8 cellular contexts compared by ENCODE assay signal in the genomic region with DNA sequence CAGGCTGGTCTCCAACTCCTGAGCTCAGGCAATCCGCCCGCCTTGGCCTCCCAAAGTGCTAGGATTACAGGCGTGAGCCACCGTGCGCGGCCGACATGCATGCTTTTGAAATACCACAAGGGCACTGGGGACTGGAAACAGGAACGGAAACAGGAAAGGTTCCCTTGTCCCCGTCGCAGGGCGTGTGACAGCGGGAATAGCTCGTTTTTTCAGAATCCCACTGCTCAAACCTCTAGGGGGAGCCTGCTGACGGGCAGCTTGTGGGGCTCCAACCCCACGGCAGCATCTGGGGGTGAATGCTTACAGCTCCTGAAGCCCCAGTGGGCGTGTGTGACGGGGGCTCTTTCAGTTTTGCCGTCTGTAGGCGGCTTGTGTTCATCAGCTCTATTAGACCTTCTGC. TPM values are rescaled to one million over a fixed set of nuclear protein-coding genes. Genes with fewer than 3 reads are reported as not detected.
DNase-seq lines count a peak whose midpoint lies in the region; ATAC-seq and TF ChIP-seq lines count a peak whose summit lies in the region.

No MANE protein-coding gene starts in this region.

- H3K36me3 ChIP-seq in skeletal muscle tissue (ENCODE audit: control insufficient read depth in 3 of 3, insufficient read depth in 3 of 3, low read length in 3 of 3) (no peaks in the 10 kb centered on the region), sigmoid colon (no peaks in the 10 kb centered on the region)

- WGBS in sigmoid colon, 2 donors = 27 to 62% methylated on average over 19 of the region's 19 CpGs

- H3K4me3 ChIP-seq in skeletal muscle tissue (ENCODE audit: low read length in 3 of 3) (peak overlapping the region in 1 of 3 donors; percentile 38), sigmoid colon (no peak overlapping the region)

- peak overlapping the region; percentile 81 for H3K27ac Mint-ChIP-seq in activated B cell treated with CpG ODN at 0.5 μM for 24 hours
- H3K27ac Mint-ChIP-seq in effector memory CD8-positive, alpha-beta T cell = peak overlapping the region in 1 of 2 donors; percentile 46

- H3K4me3 Mint-ChIP-seq in activated B cell treated with CpG ODN at 0.5 μM for 24 hours = peak overlapping the region; percentile 66
- H3K4me3 Mint-ChIP-seq in effector memory CD8-positive, alpha-beta T cell = peak overlapping the region; percentile 72 to 73

- H3K9ac ChIP-seq in skeletal muscle tissue (ENCODE audit: low read depth in 1 of 3, low read length in 3 of 3) = no peak overlapping the region

- H3K36me3 Mint-ChIP-seq in activated B cell treated with CpG ODN at 0.5 μM for 24 hours (ENCODE audit: low read depth) = no peaks in the 10 kb centered on the region
- no peaks in the 10 kb centered on the region for H3K36me3 Mint-ChIP-seq in effector memory CD8-positive, alpha-beta T cell (ENCODE audit: insufficient read depth)

- TF ChIP-seq POLR2A in sigmoid colon (IDR thresholded peaks at IDR 0.05) = no peak

- no peaks in the 10 kb centered on the region for H3K9me3 Mint-ChIP-seq in activated B cell treated with CpG ODN at 0.5 μM for 24 hours
- no peaks in the 10 kb centered on the region for H3K9me3 Mint-ChIP-seq in effector memory CD8-positive, alpha-beta T cell

- no peak for TF ChIP-seq EP300 in sigmoid colon (IDR thresholded peaks at IDR 0.05)

- H3K4me1 ChIP-seq in skeletal muscle tissue (ENCODE audit: control insufficient read depth in 3 of 3, insufficient read depth in 3 of 3, low read length in 3 of 3) (peaks cover 0 to 2% (median 0%) of the 10 kb centered on the region in 3 donors), sigmoid colon (no peaks in the 10 kb centered on the region)

- H3K4me1 Mint-ChIP-seq in activated B cell treated with CpG ODN at 0.5 μM for 24 hours = peaks cover 43% of the 10 kb centered on the region
- H3K4me1 Mint-ChIP-seq in effector memory CD8-positive, alpha-beta T cell (ENCODE audit: low read depth in 2 of 2) = peaks cover 8 to 9% of the 10 kb centered on the region in 2 donors

- peaks cover 6% of the 10 kb centered on the region for H3K27me3 Mint-ChIP-seq in activated B cell treated with CpG ODN at 0.5 μM for 24 hours
- H3K27me3 Mint-ChIP-seq in effector memory CD8-positive, alpha-beta T cell = peaks cover 4 to 40% of the 10 kb centered on the region in 2 donors

- CTCF ChIA-PET in activated B cell treated with CpG ODN at 0.5 μM for 24 hours (lab: Charles Lee) = interaction anchor here (0.7 to 8.0 kb wide), 5 partner anchors 45 to 223 kb away, joined by 3 to 109 read pairs (median 8); a partner anchor contains a TSS

- intact Hi-C loops in activated B cell treated with CpG ODN at 0.5 μM for 24 hours (cut with micrococcal nuclease) = loop anchor here (1.0 to 2.0 kb wide), 3 partner anchors 39 to 82 kb away; no protein-coding TSS in a partner anchor
- intact Hi-C loops in sigmoid colon (cut with DNase I) = no loop called here

- DNase-seq in NCI-H1694 treated with DMSO at 0.1 percent for 48 hours (lab: John Stamatoyannopoulos, UW) (peak; percentile 14), NCI-H1694 (lab: John Stamatoyannopoulos, UW) (no peak), activated B cell treated with CpG ODN at 0.5 μM for 24 hours (peak; percentile 43), sigmoid colon (no peak), epidermal melanocyte (ENCODE audit: insufficient read length, low spot score) (no peak)
- peak; percentile 10 to 34 (median 27) for DNase-seq in effector memory CD8-positive, alpha-beta T cell

- POLR2A ChIA-PET in activated B cell treated with CpG ODN at 0.5 μM for 24 hours (lab: Charles Lee) = interaction anchor here (0.6 to 2.7 kb wide), 16 partner anchors 16 to 554 kb away, joined by 3 to 29 read pairs (median 10); a partner anchor contains a TSS

- H3K27ac ChIP-seq in skeletal muscle tissue (ENCODE audit: low read depth, low read length) (peak overlapping the region; percentile 12), sigmoid colon (peak overlapping the region in 2 of 4 donors; percentile 5 to 18)

- H3K27me3 ChIP-seq in skeletal muscle tissue (ENCODE audit: control insufficient read depth in 3 of 3, insufficient read depth in 3 of 3, low read length in 3 of 3) = peaks cover 5 to 42% (median 31%) of the 10 kb centered on the region in 3 donors
- H3K27me3 ChIP-seq in sigmoid colon = peaks cover 3 to 62% (median 23%) of the 10 kb centered on the region in 3 donors

- ATAC-seq in activated B cell treated with CpG ODN at 0.5 μM for 24 hours (ENCODE audit: low read depth) = peak; percentile 26
- ATAC-seq in effector memory CD8-positive, alpha-beta T cell (replicated peaks) = peak; percentile 28
- no peak for ATAC-seq in HG03460 (IDR thresholded peaks at IDR 0.05; ENCODE audit: unreplicated experiment)

- no peaks in the 10 kb centered on the region for H3K9me3 ChIP-seq in skeletal muscle tissue (ENCODE audit: control insufficient read depth in 3 of 3, low read length in 3 of 3)
- no peaks in the 10 kb centered on the region for H3K9me3 ChIP-seq in sigmoid colon

- no peak for TF ChIP-seq CTCF in activated B cell treated with CpG ODN at 0.5 μM for 24 hours (IDR thresholded peaks at IDR 0.05)
- no peak for TF ChIP-seq CTCF in sigmoid colon (IDR thresholded peaks at IDR 0.05)

RNA-seq across cellular contexts. Expression of a gene that starts 18.8 kb away (rescaled TPM):
- not detected in 2 replicates for total RNA-seq in activated B cell treated with CpG ODN at 0.5 μM for 24 hours
- total RNA-seq in skeletal muscle tissue = not detected
- 1 to 10 TPM in 1 of 4 donors, not detected in 3; 2.4 TPM for total RNA-seq in sigmoid colon
- polyA plus RNA-seq in sigmoid colon = 1 to 10 TPM in 2 of 3 donors, not detected in 1; 1.0 to 1.6 TPM

RNA-seq across cellular contexts. Expression of a gene that starts 45.7 kb away (rescaled TPM):
- total RNA-seq in activated B cell treated with CpG ODN at 0.5 μM for 24 hours (not detected in 2 replicates), skeletal muscle tissue (1.0 TPM), sigmoid colon (under 1 TPM in 2 of 4 donors, not detected in 2; 0.36 to 0.55 TPM)
- polyA plus RNA-seq in sigmoid colon = 1 to 10 TPM; 1.7 to 2.4 (median 2.3) TPM

RNA-seq across cellular contexts. Expression of a gene that starts 53.4 kb away (rescaled TPM):
- total RNA-seq in activated B cell treated with CpG ODN at 0.5 μM for 24 hours = not detected in 2 replicates
- total RNA-seq in skeletal muscle tissue = 1.6 TPM
- total RNA-seq in sigmoid colon = 10 to 100 TPM in 3 of 4 donors, 1 to 10 TPM in 1; 9.1 to 16.9 (median 14.1) TPM
- 10 to 100 TPM in 2 of 3 donors, 1 to 10 TPM in 1; 9.6 to 17.6 (median 15.3) TPM for polyA plus RNA-seq in sigmoid colon

Comparison
In these comparisons a context has a peak if more than half of its experiments do, and no peak if none do; other contexts are left out.
1. DNase-seq: peak in NCI-H1694 treated with DMSO at 0.1 percent for 48 hours (single experiment), activated B cell treated with CpG ODN at 0.5 μM for 24 hours (single experiment) and effector memory CD8-positive, alpha-beta T cell (3 of 3); none in NCI-H1694 (single experiment), sigmoid colon (single experiment) and epidermal melanocyte (single experiment).